ENCODE assay signal across 17 cellular contexts in the genomic region with DNA sequence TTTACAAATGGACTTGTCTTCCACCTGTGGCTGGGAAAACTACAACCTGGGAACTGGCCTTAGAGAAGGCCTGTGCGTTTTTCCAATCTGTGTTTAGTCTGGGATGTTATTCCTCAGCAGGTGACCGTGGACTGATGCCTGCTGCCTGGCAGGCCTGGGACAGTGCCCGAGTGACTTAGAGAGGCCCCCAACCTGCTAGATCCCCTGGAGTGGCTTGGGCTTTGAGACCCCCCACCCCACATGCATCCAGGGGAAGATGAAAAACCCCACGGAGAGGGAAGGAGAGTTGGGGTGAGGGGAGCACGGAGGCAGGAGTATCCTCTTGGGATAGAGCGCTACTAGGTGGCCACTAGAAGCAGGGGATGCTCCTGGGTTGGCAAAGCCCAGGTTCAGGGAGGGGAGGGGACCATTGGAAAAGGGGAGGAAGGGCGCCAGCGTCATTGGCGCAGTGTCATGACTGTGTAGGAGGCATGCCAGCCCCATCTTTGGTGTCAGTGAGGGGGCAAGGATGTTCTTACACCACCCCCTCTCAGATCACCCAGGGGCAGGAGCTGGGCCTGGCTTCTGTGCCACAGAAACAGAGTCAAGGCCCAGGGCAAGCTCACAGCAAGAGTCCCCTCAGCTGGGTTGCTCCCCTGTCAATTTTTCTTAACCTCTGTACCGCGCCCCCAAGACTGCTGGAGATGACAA. TPM values are rescaled to one million over a fixed set of nuclear protein-coding genes. Genes with fewer than 3 reads are reported as not detected.
DNase-seq lines count a peak whose midpoint lies in the region; FAIRE-seq and TF ChIP-seq lines count a peak whose summit lies in the region.
"Had no signal": no experiment of that assay in that cellular context is flagged by ENCODE, and none has a peak within 500 bp of the region (broad histone marks: within the 10 kb centered on the region; RNA-seq: fewer than 3 reads in every experiment).

No MANE protein-coding gene starts in this region.

- no peak overlapping the region for H3K4me3 Mint-ChIP-seq in activated T-cell treated with anti-CD3 and anti-CD28 coated beads, Interleukin-2, amount 50 U/mL, for 24 hours

- no peak for TF ChIP-seq CTCF in Peyer's patch (IDR thresholded peaks at IDR 0.05)
- no peak for TF ChIP-seq CTCF in transverse colon (IDR thresholded peaks at IDR 0.05)
- no peak for TF ChIP-seq CTCF in esophagus squamous epithelium (IDR thresholded peaks at IDR 0.05)

- no peak for TF ChIP-seq EP300 in transverse colon (IDR thresholded peaks at IDR 0.05; ENCODE audit: low read depth)

- intact Hi-C loops in transverse colon (cut with DNase I; ENCODE audit: low total_unique reads): no loop called here
- intact Hi-C loops in esophagus squamous epithelium (cut with DNase I): no loop called here

- no peak overlapping the region for H3K27ac ChIP-seq in Peyer's patch
- H3K27ac ChIP-seq in transverse colon: peak overlapping the region in 3 of 4 donors; percentile 23 to 52 (median 31)
- no peak overlapping the region for H3K27ac ChIP-seq in esophagus squamous epithelium
- H3K27ac ChIP-seq: A549; BLaER1 treated with 17β-estradiol and CSF1 and Interleukin-3, amounts not matched to agents 10 nM and 100 nM; GM23248; KMS-11; RWPE1 had no signal

- 92% methylated on average over 11 of the region's 11 CpGs; no CpG with 5 or more reads in 1 of the 2 donors for WGBS in transverse colon (ENCODE audit: low coverage in 1 of 2), 2 donors
- WGBS in esophagus squamous epithelium, 2 donors: 89 to 98% methylated on average over 7 to 11 of the region's 11 CpGs

- H3K4me1 ChIP-seq in Peyer's patch: peaks cover 0 to 8% (median 0%) of the 10 kb centered on the region in 4 donors
- no peaks in the 10 kb centered on the region for H3K4me1 ChIP-seq in transverse colon
- H3K4me1 ChIP-seq in esophagus squamous epithelium: no peaks in the 10 kb centered on the region

- H3K36me3 Mint-ChIP-seq in activated T-cell treated with anti-CD3 and anti-CD28 coated beads, Interleukin-2, amount 50 U/mL, for 24 hours (ENCODE audit: low read depth): no peaks in the 10 kb centered on the region

- H3K4me3 ChIP-seq in Peyer's patch (no peak overlapping the region), transverse colon (no peak overlapping the region), esophagus squamous epithelium (no peak overlapping the region)
- H3K4me3 ChIP-seq: A549; BLaER1 treated with 17β-estradiol and CSF1 and Interleukin-3, amounts not matched to agents 10 nM and 100 nM; GM23248 had no signal

- no peak for FAIRE-seq in frontal cortex (lab: Jason Lieb, UNC)
- FAIRE-seq: A549, GM12892, HepG2 had no signal

- H3K36me3 ChIP-seq in Peyer's patch (peaks cover 0 to 3% (median 0%) of the 10 kb centered on the region in 3 donors), transverse colon (no peaks in the 10 kb centered on the region), esophagus squamous epithelium (no peaks in the 10 kb centered on the region)
- H3K36me3 ChIP-seq: BLaER1 treated with 17β-estradiol and CSF1 and Interleukin-3, amounts not matched to agents 10 nM and 100 nM had no signal

- H3K27me3 ChIP-seq in Peyer's patch (no peaks in the 10 kb centered on the region), transverse colon (no peaks in the 10 kb centered on the region), esophagus squamous epithelium (no peaks in the 10 kb centered on the region)
- H3K27me3 ChIP-seq: BLaER1 treated with 17β-estradiol and CSF1 and Interleukin-3, amounts not matched to agents 10 nM and 100 nM had no signal

- no peaks in the 10 kb centered on the region for H3K4me1 Mint-ChIP-seq in activated T-cell treated with anti-CD3 and anti-CD28 coated beads, Interleukin-2, amount 50 U/mL, for 24 hours (ENCODE audit: low read depth)

- DNase-seq in activated T-cell treated with anti-CD3 and anti-CD28 coated beads, Interleukin-2, amount 50 U/mL, for 24 hours: peak; percentile 7
- no peak for DNase-seq in activated T-cell treated with anti-CD3 and anti-CD28 coated beads, Interleukin-2, amount 50 U/mL, for 48 hours
- DNase-seq in Peyer's patch: peak in 2 of 3 donors; percentile 17 to 35
- peak; percentile 37 for DNase-seq in mesenteric fat pad (ENCODE audit: low spot score)
- no peak for DNase-seq in transverse colon
- no peak for DNase-seq in esophagus squamous epithelium (lab: John Stamatoyannopoulos, UW)
- DNase-seq in frontal cortex (ENCODE audit: low spot score in 2 of 2): no peak
- DNase-seq: GM23248, NCI-H1048, NCI-H1436 treated with DMSO at 0.1 percent for 48 hours, NCI-H446 treated with DMSO at 0.1 percent for 48 hours had no signal

- TF ChIP-seq POLR2A in Peyer's patch (IDR thresholded peaks at IDR 0.05) (no peak), transverse colon (IDR thresholded peaks at IDR 0.05) (no peak), esophagus squamous epithelium (IDR thresholded peaks at IDR 0.05) (no peak)

- H3K9me3 ChIP-seq in Peyer's patch: no peaks in the 10 kb centered on the region
- no peaks in the 10 kb centered on the region for H3K9me3 ChIP-seq in transverse colon
- no peaks in the 10 kb centered on the region for H3K9me3 ChIP-seq in esophagus squamous epithelium
- H3K9me3 ChIP-seq: A549 had no signal

- H3K27me3 Mint-ChIP-seq in activated T-cell treated with anti-CD3 and anti-CD28 coated beads, Interleukin-2, amount 50 U/mL, for 24 hours: peaks cover 4% of the 10 kb centered on the region

- H3K27ac Mint-ChIP-seq in activated T-cell treated with anti-CD3 and anti-CD28 coated beads, Interleukin-2, amount 50 U/mL, for 24 hours: no peak overlapping the region

- in situ Hi-C loops in transverse colon (cut with MboI; ENCODE audit: low pct_ligation_motif_present in 1 of 4, low pct_unique_long_range_greater_than_20kb in 1 of 4, low sequenced_read_pairs in 3 of 4): no loop called here

- no peaks in the 10 kb centered on the region for H3K9me3 Mint-ChIP-seq in activated T-cell treated with anti-CD3 and anti-CD28 coated beads, Interleukin-2, amount 50 U/mL, for 24 hours

RNA-seq across cellular contexts. Expression of a gene that starts 54.1 kb away (rescaled TPM):
- total RNA-seq in Peyer's patch (10 to 100 TPM in 3 of 4 donors, 1 to 10 TPM in 1; 7.4 to 54.3 (median 47.0) TPM), mesenteric fat pad (11.5 TPM), transverse colon (10 to 100 TPM; 20.3 to 29.1 (median 21.8) TPM), esophagus squamous epithelium (10 to 100 TPM; 20.2 to 35.9 (median 29.9) TPM), frontal cortex (8.2 TPM)

Comparison
In these comparisons a context has a peak if more than half of its experiments do, and no peak if none do; other contexts are left out.
1. DNase-seq: peak in activated T-cell treated with anti-CD3 and anti-CD28 coated beads, Interleukin-2, amount 50 U/mL, for 24 hours (single experiment), Peyer's patch (2 of 3) and mesenteric fat pad (single experiment); none in activated T-cell treated with anti-CD3 and anti-CD28 coated beads, Interleukin-2, amount 50 U/mL, for 48 hours (0 of 2), transverse colon (single experiment), esophagus squamous epithelium (single experiment) and frontal cortex (0 of 2).
2. H3K27ac ChIP-seq: peak in transverse colon (3 of 4); none in Peyer's patch (0 of 4) and esophagus squamous epithelium (0 of 4).